ENCODE assay signal across 27 cellular contexts in genomic region chr10:12712284-12712983, GRCh38.
DNase-seq lines count a peak whose midpoint lies in the region; ATAC-seq and TF ChIP-seq lines count a peak whose summit lies in the region.
"Had no signal": no experiment of that assay in that cellular context is flagged by ENCODE, and none has a peak within 500 bp of the region (broad histone marks: within the 10 kb centered on the region; RNA-seq: fewer than 3 reads in every experiment).

No MANE protein-coding gene starts in this region.

- TF ChIP-seq POLR2A in IMR-90 (IDR thresholded peaks at IDR 0.05; ENCODE audit: low read depth, low read length): no peak

- TF ChIP-seq CTCF in IMR-90 (conservative IDR thresholded peaks at IDR 0.05; ENCODE audit: low read depth, low read length) (no peak), natural killer cell (IDR thresholded peaks at IDR 0.05) (no peak)

- H2BK20ac ChIP-seq in IMR-90 (ENCODE audit: low read depth, low read length): peak overlapping the region; percentile 50

- peaks cover 17% of the 10 kb centered on the region for H3K4me1 ChIP-seq in IMR-90 (ENCODE audit: control insufficient read depth, insufficient read depth, low read length)

- H3K9me3 ChIP-seq in IMR-90 (ENCODE audit: control insufficient read depth, insufficient read depth, low read length): no peaks in the 10 kb centered on the region
- H3K9me3 ChIP-seq: ascending aorta, Caco-2, suprapubic skin, upper lobe of right lung had no signal

- peaks cover 57% of the 10 kb centered on the region for H3K4me1 Mint-ChIP-seq in activated CD4-positive, alpha-beta T cell treated with anti-CD3 and anti-CD28 coated beads for 36 hours
- peaks cover 46% of the 10 kb centered on the region for H3K4me1 Mint-ChIP-seq in activated T-helper 2 cell treated with anti-CD3 and anti-CD28 coated beads, Interferon-gamma antibody, Interleukin-2, Interleukin-4, amounts not matched to agents 10 μg/mL and 5 μg/mL and 100 μg/mL, durations not matched to agents 14 hours and 24 hours and 36 hours (ENCODE audit: low read depth)
- peaks cover 18 to 22% of the 10 kb centered on the region in 2 donors for H3K4me1 Mint-ChIP-seq in natural killer cell

- H3K9ac ChIP-seq in IMR-90 (ENCODE audit: low read depth, low read length): no peak overlapping the region

- H3K27me3 Mint-ChIP-seq in activated CD4-positive, alpha-beta T cell treated with anti-CD3 and anti-CD28 coated beads for 36 hours: no peaks in the 10 kb centered on the region
- H3K27me3 Mint-ChIP-seq in activated T-helper 2 cell treated with anti-CD3 and anti-CD28 coated beads, Interferon-gamma antibody, Interleukin-2, Interleukin-4, amounts not matched to agents 10 μg/mL and 5 μg/mL and 100 μg/mL, durations not matched to agents 14 hours and 24 hours and 36 hours (ENCODE audit: low read depth): no peaks in the 10 kb centered on the region
- no peaks in the 10 kb centered on the region for H3K27me3 Mint-ChIP-seq in natural killer cell (ENCODE audit: low read depth in 2 of 2)

- 0 out of 2 replicates have a peak overlapping the region, but pooled peaks have one; percentile 19 for H4K5ac ChIP-seq in IMR-90 (ENCODE audit: low read depth, low read length)

- CTCF ChIA-PET in activated CD4-positive, alpha-beta T cell treated with anti-CD3 and anti-CD28 coated beads for 36 hours (lab: Charles Lee): interaction anchor here (0.6 to 3.6 kb wide), 7 partner anchors 10 to 511 kb away, joined by 3 to 36 read pairs (median 6); no protein-coding TSS in a partner anchor
- CTCF ChIA-PET in IMR-90 (lab: Yijun Ruan, JAX): interaction anchor here (0.9 to 1.3 kb wide), 4 partner anchors 14 to 499 kb away, joined by 3 to 4 read pairs (median 4); no protein-coding TSS in a partner anchor

- no peak overlapping the region for H3K56ac ChIP-seq in IMR-90 (ENCODE audit: extremely low read depth, insufficient read depth, low read length)

- ATAC-seq in activated CD4-positive, alpha-beta T cell treated with anti-CD3 and anti-CD28 coated beads for 36 hours: no peak
- ATAC-seq in IMR-90 (ENCODE audit: low read depth): no peak
- ATAC-seq in natural killer cell: peak in 2 of 3 donors; percentile 65 to 82
- no peak for ATAC-seq in HG03469 (IDR thresholded peaks at IDR 0.05; ENCODE audit: unreplicated experiment)
- ATAC-seq in activated CD4-positive, CD25-positive, alpha-beta regulatory T cell treated with anti-CD3 and anti-CD28 coated beads, Interleukin-2, amount 50 U/mL, for 24 hours: no peak
- ATAC-seq: GM23338, upper lobe of right lung had no signal

- H3K4me3 ChIP-seq in IMR-90 (ENCODE audit: insufficient read depth, low read depth, low read length): no peak overlapping the region
- H3K4me3 ChIP-seq: ascending aorta, GM23338, suprapubic skin, upper lobe of right lung had no signal

- H3K27me3 ChIP-seq in IMR-90 (ENCODE audit: control insufficient read depth, insufficient read depth, low read length): no peaks in the 10 kb centered on the region
- H3K27me3 ChIP-seq: ascending aorta, suprapubic skin, upper lobe of right lung had no signal

- no peaks in the 10 kb centered on the region for H3K79me1 ChIP-seq in IMR-90 (ENCODE audit: low read depth in 1 of 2, low read length in 2 of 2)

- H3K27ac Mint-ChIP-seq in activated CD4-positive, alpha-beta T cell treated with anti-CD3 and anti-CD28 coated beads for 36 hours: peak overlapping the region; percentile 65
- peak overlapping the region; percentile 24 for H3K27ac Mint-ChIP-seq in activated T-helper 2 cell treated with anti-CD3 and anti-CD28 coated beads, Interferon-gamma antibody, Interleukin-2, Interleukin-4, amounts not matched to agents 10 μg/mL and 5 μg/mL and 100 μg/mL, durations not matched to agents 14 hours and 24 hours and 36 hours
- peak overlapping the region; percentile 26 to 49 for H3K27ac Mint-ChIP-seq in natural killer cell
- H3K27ac Mint-ChIP-seq: T-helper 2 cell treated with Interferon-gamma antibody and Interleukin-4, amounts not matched to agents 5 μg/mL and 100 μg/mL, for 36 hours had no signal

- no peak for DNase-seq in activated CD4-positive, alpha-beta T cell treated with anti-CD3 and anti-CD28 coated beads for 36 hours
- no peak for DNase-seq in activated CD4-positive, alpha-beta T cell treated with anti-CD3 and anti-CD28 coated beads for 48 hours
- no peak for DNase-seq in IMR-90
- DNase-seq in activated T-helper 2 cell treated with anti-CD3 and anti-CD28 coated beads, Interferon-gamma antibody, Interleukin-2, Interleukin-4, amounts not matched to agents 10 μg/mL and 5 μg/mL and 100 μg/mL, durations not matched to agents 14 hours and 24 hours and 36 hours (ENCODE audit: low spot score): no peak
- DNase-seq in natural killer cell: no peak
- no peak for DNase-seq in NCI-H446 treated with DMSO at 0.1 percent for 48 hours (lab: John Stamatoyannopoulos, UW)
- DNase-seq: activated CD4-positive, alpha-beta T cell treated with anti-CD3 and anti-CD28 coated beads, Interleukin-2, amount 50 U/mL, for 1 hour; activated gamma-delta T cell; Caco-2; cortex of kidney; glutamatergic neuron; MM.1S; NCI-H1436 treated with DMSO at 0.1 percent for 48 hours; NCI-H2107; NCI-H446; NCI-H774; SIG-M5; stimulated activated CD4-positive, alpha-beta T cell treated with anti-CD3 and anti-CD28 coated beads, Interleukin-4, amount 100 ng/mL, for 1 hour; upper lobe of right lung had no signal

- H2AFZ ChIP-seq in IMR-90 (replicated peaks; ENCODE audit: low read length, poor library complexity): peak overlapping the region; percentile 15
- H2AFZ ChIP-seq: GM23338 had no signal

- BruUV-seq in IMR-90 (replicated peaks; lab: Mats Ljungman, UMichigan): no TSS peak

- H2AK9ac ChIP-seq in IMR-90 (replicated peaks; ENCODE audit: low read depth, low read length, poor library complexity): peak overlapping the region; percentile 18

- peak overlapping the region; percentile 10; the same call in 1 of the 2 replicates for H3K18ac ChIP-seq in IMR-90 (ENCODE audit: low read depth, low read length)

- H3K9me1 ChIP-seq in IMR-90 (ENCODE audit: insufficient read depth, low read length): peaks cover 10% of the 10 kb centered on the region

- H3K4me2 ChIP-seq in IMR-90 (ENCODE audit: low read depth, low read length): no peak overlapping the region
- H3K4me2 ChIP-seq: GM23338 had no signal

- H3K4ac ChIP-seq in IMR-90 (ENCODE audit: low read depth, low read length): peak overlapping the region; percentile 46; the same call in 1 of the 2 replicates

- H2AK5ac ChIP-seq in IMR-90 (ENCODE audit: low read depth, low read length): peak overlapping the region; percentile 15; the same call in 1 of the 2 replicates

- no CpG with 5 or more reads among the region's 11 CpGs for WGBS in IMR-90 (ENCODE audit: extremely low coverage in 2 of 2, insufficient read length in 1 of 2), 2 experiments

- peak overlapping the region; percentile 47; the same call in 1 of the 2 replicates for H2BK120ac ChIP-seq in IMR-90 (ENCODE audit: low read depth, low read length)

- POLR2A ChIA-PET in activated CD4-positive, alpha-beta T cell treated with anti-CD3 and anti-CD28 coated beads for 36 hours (lab: Charles Lee): interaction anchor here (0.6 kb wide), 1 partner anchor 518 kb away, joined by 4 read pairs; no protein-coding TSS in a partner anchor
- POLR2A ChIA-PET in IMR-90 (lab: Charles Lee; ENCODE audit: unreplicated experiment): no interaction called here

- intact Hi-C loops in activated CD4-positive, alpha-beta T cell treated with anti-CD3 and anti-CD28 coated beads for 36 hours (cut with DNase I, micrococcal nuclease): loop anchor here (5.0 to 10.0 kb wide), 5 partner anchors 228 to 590 kb away; partner anchors contain the start of genes CAMK1D (in 1 of the 2) and OPTN (in 1 of the 2)
- intact Hi-C loops in IMR-90 (cut with micrococcal nuclease): loop anchor here (5.0 kb wide), 1 partner anchor 515 kb away; the partner anchor contains the start of genes CDC123 and NUDT5
- intact Hi-C loops in activated T-helper 2 cell treated with anti-CD3 and anti-CD28 coated beads, Interferon-gamma antibody, Interleukin-2, Interleukin-4, amounts not matched to agents 10 μg/mL and 5 μg/mL and 100 μg/mL, durations not matched to agents 14 hours and 24 hours and 36 hours (cut with micrococcal nuclease): loop anchor here (5.0 kb wide), 2 partner anchors 265 to 385 kb away; no protein-coding TSS in a partner anchor
- intact Hi-C loops in natural killer cell (cut with micrococcal nuclease): no loop called here

- no peak overlapping the region for H3K27ac ChIP-seq in IMR-90 (ENCODE audit: insufficient read depth, low read length)
- H3K27ac ChIP-seq: ascending aorta, C4-2B, suprapubic skin, upper lobe of right lung, VCaP had no signal

- peak overlapping the region in 1 of 2 experiments; percentile 52; a peak in 1 of 4 replicates for H4K8ac ChIP-seq in IMR-90 (ENCODE audit: low read depth in 2 of 2, low read length in 2 of 2)

- H3K23ac ChIP-seq in IMR-90 (ENCODE audit: low read depth, low read length): no peak overlapping the region

- dilution Hi-C loops in IMR-90 (cut with HindIII; ENCODE audit: low sequenced_read_pairs, unreplicated experiment): no loop called here

- in situ Hi-C loops in IMR-90 (cut with MboI; ENCODE audit: low sequenced_read_pairs): loop anchor here (5.0 to 25.0 kb wide), 2 partner anchors 350 to 450 kb away; no protein-coding TSS in a partner anchor

- peak overlapping the region; percentile 29; the same call in 1 of the 2 replicates for H4K91ac ChIP-seq in IMR-90 (ENCODE audit: insufficient read depth, low read depth, low read length)

- no peak overlapping the region for H3K14ac ChIP-seq in IMR-90 (replicated peaks; ENCODE audit: low read depth, low read length)

- no peaks in the 10 kb centered on the region for H3K9me3 Mint-ChIP-seq in activated CD4-positive, alpha-beta T cell treated with anti-CD3 and anti-CD28 coated beads for 36 hours (ENCODE audit: low read depth)
- H3K9me3 Mint-ChIP-seq in activated T-helper 2 cell treated with anti-CD3 and anti-CD28 coated beads, Interferon-gamma antibody, Interleukin-2, Interleukin-4, amounts not matched to agents 10 μg/mL and 5 μg/mL and 100 μg/mL, durations not matched to agents 14 hours and 24 hours and 36 hours: no peaks in the 10 kb centered on the region
- H3K9me3 Mint-ChIP-seq in natural killer cell: no peaks in the 10 kb centered on the region
- H3K9me3 Mint-ChIP-seq: GM23338; T-helper 2 cell treated with Interferon-gamma antibody and Interleukin-4, amounts not matched to agents 5 μg/mL and 100 μg/mL, for 36 hours had no signal

- H4K20me1 ChIP-seq in IMR-90 (ENCODE audit: insufficient read depth, low read length): no peaks in the 10 kb centered on the region

- H3K36me3 Mint-ChIP-seq in activated CD4-positive, alpha-beta T cell treated with anti-CD3 and anti-CD28 coated beads for 36 hours (ENCODE audit: low read depth): no peaks in the 10 kb centered on the region
- H3K36me3 Mint-ChIP-seq in activated T-helper 2 cell treated with anti-CD3 and anti-CD28 coated beads, Interferon-gamma antibody, Interleukin-2, Interleukin-4, amounts not matched to agents 10 μg/mL and 5 μg/mL and 100 μg/mL, durations not matched to agents 14 hours and 24 hours and 36 hours (ENCODE audit: low read depth): no peaks in the 10 kb centered on the region
- no peaks in the 10 kb centered on the region for H3K36me3 Mint-ChIP-seq in natural killer cell

- no peak overlapping the region for H3K4me3 Mint-ChIP-seq in activated CD4-positive, alpha-beta T cell treated with anti-CD3 and anti-CD28 coated beads for 36 hours
- no peak overlapping the region for H3K4me3 Mint-ChIP-seq in activated T-helper 2 cell treated with anti-CD3 and anti-CD28 coated beads, Interferon-gamma antibody, Interleukin-2, Interleukin-4, amounts not matched to agents 10 μg/mL and 5 μg/mL and 100 μg/mL, durations not matched to agents 14 hours and 24 hours and 36 hours (ENCODE audit: low read depth)
- no peak overlapping the region for H3K4me3 Mint-ChIP-seq in natural killer cell
- H3K4me3 Mint-ChIP-seq: GM23338; T-helper 2 cell treated with Interferon-gamma antibody and Interleukin-4, amounts not matched to agents 5 μg/mL and 100 μg/mL, for 36 hours had no signal

- no peak overlapping the region for H2BK5ac ChIP-seq in IMR-90 (ENCODE audit: low read depth, low read length, poor library complexity, severe bottlenecking)

- no peaks in the 10 kb centered on the region for H3K36me3 ChIP-seq in IMR-90 (ENCODE audit: control insufficient read depth, insufficient read depth, low read length)
- H3K36me3 ChIP-seq: ascending aorta, suprapubic skin, upper lobe of right lung had no signal

- H2BK15ac ChIP-seq in IMR-90 (ENCODE audit: low read depth, low read length): 0 out of 3 replicates have a peak overlapping the region, but pooled peaks have one; percentile 27

- no peak for TF ChIP-seq RAD21 in IMR-90 (IDR thresholded peaks at IDR 0.05; ENCODE audit: low read length)

Comparison
In these comparisons a context has a peak if more than half of its experiments do, and no peak if none do; other contexts are left out.
1. ATAC-seq: peak in natural killer cell (2 of 3); none in activated CD4-positive, alpha-beta T cell treated with anti-CD3 and anti-CD28 coated beads for 36 hours (single experiment), IMR-90 (single experiment), HG03469 (single experiment) and activated CD4-positive, CD25-positive, alpha-beta regulatory T cell treated with anti-CD3 and anti-CD28 coated beads, Interleukin-2, amount 50 U/mL, for 24 hours (0 of 2).
2. Peak in every context shown above with its lines, with median percentiles within 50 percentile points of each other: H3K27ac Mint-ChIP-seq.